25 cellular contexts compared by ENCODE assay signal in the genomic region with DNA sequence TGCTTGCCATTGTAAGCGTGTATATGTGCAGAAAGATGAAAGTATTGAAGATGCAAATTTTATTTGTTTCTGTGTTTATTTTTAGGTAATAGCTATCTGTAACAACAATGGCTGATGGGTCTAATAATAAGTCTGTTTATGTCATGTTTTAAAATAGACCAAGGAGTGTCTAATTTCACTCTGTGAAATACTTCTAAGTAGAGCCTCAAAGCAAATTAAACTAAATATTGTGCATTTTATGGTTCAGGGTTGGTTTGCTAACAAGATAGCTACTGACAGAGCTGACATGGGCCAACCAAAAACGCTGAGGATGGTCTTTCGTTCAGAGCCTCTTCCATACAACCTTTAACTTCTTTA.
DNase-seq lines count a peak whose midpoint lies in the region; ATAC-seq, FAIRE-seq and TF ChIP-seq lines count a peak whose summit lies in the region.
"Had no signal": no experiment of that assay in that cellular context is flagged by ENCODE, and none has a peak within 500 bp of the region (broad histone marks: within the 10 kb centered on the region; RNA-seq: fewer than 3 reads in every experiment).

No MANE protein-coding gene starts in this region.

- ATAC-seq in GM18867 (IDR thresholded peaks at IDR 0.05; ENCODE audit: unreplicated experiment) (peak; percentile 84), GM23338 (no peak), GM18907 (IDR thresholded peaks at IDR 0.05; ENCODE audit: unreplicated experiment) (no peak)
- ATAC-seq in natural killer cell treated with Interleukin-12 subunit alpha and Interleukin-12 subunit beta and Interleukin-15 and Interleukin-18, amount 100 ng/mL, for 72 hours: no peak
- ATAC-seq: HCT116 had no signal

- peaks cover 8% of the 10 kb centered on the region; the same call in 1 of the 2 replicates for H3K4me1 ChIP-seq in GM23338 (ENCODE audit: insufficient read depth)
- peaks cover 40% of the 10 kb centered on the region for H3K4me1 ChIP-seq in osteoblast (ENCODE audit: insufficient read depth, low read length)
- H3K4me1 ChIP-seq: BLaER1, Peyer's patch had no signal

- no peak overlapping the region for H3K27ac ChIP-seq in GM23338 (ENCODE audit: low read depth)
- peak overlapping the region; percentile 71 for H3K27ac ChIP-seq in osteoblast (ENCODE audit: low read depth, low read length)
- H3K27ac ChIP-seq: BLaER1, Peyer's patch, SK-N-MC had no signal

- H3K9me3 ChIP-seq in osteoblast (ENCODE audit: low read depth, low read length): no peaks in the 10 kb centered on the region
- H3K9me3 ChIP-seq: BLaER1, MG63, Peyer's patch had no signal

- H3K36me3 ChIP-seq in GM23338 (ENCODE audit: insufficient read depth) (no peaks in the 10 kb centered on the region), osteoblast (ENCODE audit: insufficient read depth, low read length) (no peaks in the 10 kb centered on the region)
- H3K36me3 ChIP-seq: BLaER1, MG63, Peyer's patch had no signal

- no peaks in the 10 kb centered on the region for H3F3A ChIP-seq in GM23338 (replicated peaks; ENCODE audit: low read depth)

- H3K9me3 Mint-ChIP-seq in GM23338: peaks cover 7% of the 10 kb centered on the region; the same call in 2 of the 3 replicates
- H3K9me3 Mint-ChIP-seq in natural killer cell treated with Interleukin-12 subunit alpha and Interleukin-12 subunit beta and Interleukin-15 and Interleukin-18, amount 100 ng/mL, for 72 hours: peaks cover 13% of the 10 kb centered on the region

- H4K20me1 ChIP-seq in GM23338 (replicated peaks; ENCODE audit: insufficient read depth) (no peaks in the 10 kb centered on the region), osteoblast (ENCODE audit: insufficient read depth, low read length) (no peaks in the 10 kb centered on the region)
- H4K20me1 ChIP-seq: BLaER1 had no signal

- H3K79me2 ChIP-seq in GM23338 (replicated peaks; ENCODE audit: insufficient read depth) (no peaks in the 10 kb centered on the region), osteoblast (ENCODE audit: insufficient read depth, low read length) (no peaks in the 10 kb centered on the region)

- no peaks in the 10 kb centered on the region for H3K27me3 Mint-ChIP-seq in GM23338 (ENCODE audit: insufficient read depth, low read depth, poor library complexity)
- no peaks in the 10 kb centered on the region for H3K27me3 Mint-ChIP-seq in natural killer cell treated with Interleukin-12 subunit alpha and Interleukin-12 subunit beta and Interleukin-15 and Interleukin-18, amount 100 ng/mL, for 72 hours
- H3K27me3 Mint-ChIP-seq: CD4-positive, CD25-positive, alpha-beta regulatory T cell had no signal

- H3K9me2 ChIP-seq in GM23338 (ENCODE audit: insufficient read depth): no peaks in the 10 kb centered on the region

- no peak for TF ChIP-seq CTCF in GM23338 (conservative IDR thresholded peaks at IDR 0.05; ENCODE audit: low read depth in 2 of 2)
- no peak for TF ChIP-seq CTCF in choroid plexus epithelial cell (conservative IDR thresholded peaks at IDR 0.05; ENCODE audit: low read depth, low read length)
- no peak for TF ChIP-seq CTCF in osteoblast (IDR thresholded peaks at IDR 0.05; ENCODE audit: extremely low read depth, low read depth, low read length)

- H3K4me3 ChIP-seq in GM23338 (no peak overlapping the region), choroid plexus epithelial cell (ENCODE audit: low read depth, low read length) (no peak overlapping the region), osteoblast (ENCODE audit: insufficient read depth, low read length) (no peak overlapping the region)
- H3K4me3 ChIP-seq: BLaER1, MG63, Peyer's patch, SK-N-MC had no signal

- no peak overlapping the region for H3K4me3 Mint-ChIP-seq in GM23338
- no peak overlapping the region for H3K4me3 Mint-ChIP-seq in natural killer cell treated with Interleukin-12 subunit alpha and Interleukin-12 subunit beta and Interleukin-15 and Interleukin-18, amount 100 ng/mL, for 72 hours
- H3K4me3 Mint-ChIP-seq: CD4-positive, CD25-positive, alpha-beta regulatory T cell had no signal

- H3K4me2 ChIP-seq in GM23338 (no peak overlapping the region), osteoblast (ENCODE audit: insufficient read depth, low read length) (peak overlapping the region; percentile 38)
- H3K4me2 ChIP-seq: BLaER1 had no signal

- no peak for DNase-seq in GM23338 (ENCODE audit: low spot score)
- peak; percentile 10 for DNase-seq in choroid plexus epithelial cell (ENCODE audit: low read depth)
- DNase-seq in osteoblast (ENCODE audit: insufficient read length, low spot score, missing footprints): no peak
- DNase-seq in natural killer cell treated with Interleukin-12 subunit alpha and Interleukin-12 subunit beta and Interleukin-15 and Interleukin-18, amount 100 ng/mL, for 72 hours (ENCODE audit: low spot score): no peak
- no peak for DNase-seq in DMS 273 treated with DMSO at 0.1 percent for 48 hours (lab: John Stamatoyannopoulos, UW)
- no peak for DNase-seq in frontal cortex (ENCODE audit: low spot score in 2 of 2)
- DNase-seq: CD4-positive, CD25-positive, alpha-beta regulatory T cell; IMR-90; KG1; NCI-H1105 treated with DMSO at 0.1 percent for 48 hours; NCI-H146; NCI-H1930; NCI-H2107; NCI-H446 treated with DMSO at 0.1 percent for 48 hours; NCI-H526; Peyer's patch; SIG-M5 had no signal

- H2AFZ ChIP-seq in GM23338: peak overlapping the region; percentile 72; the same call in 1 of the 2 replicates
- H2AFZ ChIP-seq in osteoblast (ENCODE audit: low read length): peak overlapping the region; percentile 44

- no peak overlapping the region for H3K27ac Mint-ChIP-seq in GM23338
- no peak overlapping the region for H3K27ac Mint-ChIP-seq in natural killer cell treated with Interleukin-12 subunit alpha and Interleukin-12 subunit beta and Interleukin-15 and Interleukin-18, amount 100 ng/mL, for 72 hours
- H3K27ac Mint-ChIP-seq: CD4-positive, CD25-positive, alpha-beta regulatory T cell had no signal

- peaks cover 7% of the 10 kb centered on the region; the same call in 1 of the 3 replicates for H3K36me3 Mint-ChIP-seq in GM23338 (ENCODE audit: low read depth)
- no peaks in the 10 kb centered on the region for H3K36me3 Mint-ChIP-seq in natural killer cell treated with Interleukin-12 subunit alpha and Interleukin-12 subunit beta and Interleukin-15 and Interleukin-18, amount 100 ng/mL, for 72 hours
- H3K36me3 Mint-ChIP-seq: CD4-positive, CD25-positive, alpha-beta regulatory T cell had no signal

- H3K4me1 Mint-ChIP-seq in GM23338: peaks cover 13% of the 10 kb centered on the region
- H3K4me1 Mint-ChIP-seq in natural killer cell treated with Interleukin-12 subunit alpha and Interleukin-12 subunit beta and Interleukin-15 and Interleukin-18, amount 100 ng/mL, for 72 hours (ENCODE audit: low read depth in 2 of 2): no peaks in the 10 kb centered on the region

- no peak for FAIRE-seq in frontal cortex (lab: Jason Lieb, UNC)
- FAIRE-seq: A204.1, GM18507 had no signal

- H3K27me3 ChIP-seq in GM23338 (ENCODE audit: insufficient read depth) (no peaks in the 10 kb centered on the region), osteoblast (ENCODE audit: insufficient read depth, low read length) (no peaks in the 10 kb centered on the region)
- H3K27me3 ChIP-seq: BLaER1, MG63, Peyer's patch had no signal

TF ChIP-seq in GM23338, 12 proteins besides CTCF, POLR2A, EP300 and RAD21 (continues in another document):
- TF ChIP-seq EZH2phosphoT487 (IDR thresholded peaks at IDR 0.05; ENCODE audit: unreplicated experiment) (no peak), STAT1 (IDR thresholded peaks at IDR 0.05; ENCODE audit: unreplicated experiment) (no peak), REST (IDR thresholded peaks at IDR 0.05; ENCODE audit: unreplicated experiment) (no peak), ZNF114 (CRISPR knock-in tag; IDR thresholded peaks at IDR 0.05) (no peak), EZH2 (IDR thresholded peaks at IDR 0.05; ENCODE audit: low read depth, unreplicated experiment) (no peak), POLR2AphosphoS5 (IDR thresholded peaks at IDR 0.05; ENCODE audit: low read depth) (no peak)
